Comparison of ENCODE assay signal across 24 cellular contexts in genomic region chr3:193589616-193590015, GRCh38. TPM values are rescaled to one million over a fixed set of nuclear protein-coding genes. Genes with fewer than 3 reads are reported as not detected.
"Had no signal": no experiment of that assay in that cellular context is flagged by ENCODE, and none has a peak within 500 bp of the region (broad histone marks: within the 10 kb centered on the region; RNA-seq: fewer than 3 reads in every experiment).

No MANE protein-coding gene starts in this region.

- H3K36me3 ChIP-seq: esophagus muscularis mucosa, gastroesophageal sphincter, vagina had no signal

- H3K27ac ChIP-seq: esophagus muscularis mucosa, gastroesophageal sphincter, testis, vagina, VCaP had no signal

- H3K4me3 Mint-ChIP-seq: activated CD4-positive, alpha-beta memory T cell treated with anti-CD3 and anti-CD28 coated beads, Interleukin-2, amount 10 ng/mL, durations not matched to agents 7 days and 5 days; activated CD4-positive, alpha-beta T cell treated with anti-CD3 and anti-CD28 coated beads, Interleukin-2, amount 10 ng/mL, durations not matched to agents 24 days and 14 days; activated naive CD4-positive, alpha-beta T cell treated with anti-CD3 and anti-CD28 coated beads, Interleukin-2, amount 10 ng/mL, durations not matched to agents 7 days and 5 days; activated T-cell treated with anti-CD3 and anti-CD28 coated beads, Interleukin-2, amount 50 U/mL, for 72 hours; central memory CD8-positive, alpha-beta T cell; nephron progenitor cell; stimulated activated memory B cell treated with anti-CD40 and anti-IgM and Interleukin-4, amounts not matched to agents 10 μg/mL and 1 μg/mL and 100 μg/mL, for 72 hours; T-helper 2 cell treated with Interferon-gamma antibody and Interleukin-4, amounts not matched to agents 5 μg/mL and 100 μg/mL, for 36 hours had no signal

- ATAC-seq: activated CD4-positive, CD25-positive, alpha-beta regulatory T cell treated with anti-CD3 and anti-CD28 coated beads, Interleukin-2, amount 50 U/mL, for 24 hours; activated T-cell treated with anti-CD3 and anti-CD28 coated beads, Interleukin-2, amount 50 U/mL, for 72 hours; gastroesophageal sphincter; left cardiac atrium; sciatic nerve; stimulated activated memory B cell treated with anti-CD40 and anti-IgM and Interleukin-4, amounts not matched to agents 10 μg/mL and 1 μg/mL and 100 μg/mL, for 72 hours had no signal

- H3K4me3 ChIP-seq: esophagus muscularis mucosa, gastroesophageal sphincter, mucosa of descending colon, testis, vagina had no signal

- H3K9me3 Mint-ChIP-seq: activated CD4-positive, alpha-beta memory T cell treated with anti-CD3 and anti-CD28 coated beads, Interleukin-2, amount 10 ng/mL, durations not matched to agents 7 days and 5 days; activated CD4-positive, alpha-beta T cell treated with anti-CD3 and anti-CD28 coated beads, Interleukin-2, amount 10 ng/mL, durations not matched to agents 24 days and 14 days; activated naive CD4-positive, alpha-beta T cell treated with anti-CD3 and anti-CD28 coated beads, Interleukin-2, amount 10 ng/mL, durations not matched to agents 7 days and 5 days; activated T-cell treated with anti-CD3 and anti-CD28 coated beads, Interleukin-2, amount 50 U/mL, for 72 hours; central memory CD8-positive, alpha-beta T cell; nephron progenitor cell; stimulated activated memory B cell treated with anti-CD40 and anti-IgM and Interleukin-4, amounts not matched to agents 10 μg/mL and 1 μg/mL and 100 μg/mL, for 72 hours; T-helper 2 cell treated with Interferon-gamma antibody and Interleukin-4, amounts not matched to agents 5 μg/mL and 100 μg/mL, for 36 hours had no signal

- H3K27me3 Mint-ChIP-seq: activated CD4-positive, alpha-beta memory T cell treated with anti-CD3 and anti-CD28 coated beads, Interleukin-2, amount 10 ng/mL, durations not matched to agents 7 days and 5 days; activated naive CD4-positive, alpha-beta T cell treated with anti-CD3 and anti-CD28 coated beads, Interleukin-2, amount 10 ng/mL, durations not matched to agents 7 days and 5 days; central memory CD8-positive, alpha-beta T cell; stimulated activated memory B cell treated with anti-CD40 and anti-IgM and Interleukin-4, amounts not matched to agents 10 μg/mL and 1 μg/mL and 100 μg/mL, for 72 hours had no signal

- DNase-seq: activated CD4-positive, alpha-beta memory T cell treated with anti-CD3 and anti-CD28 coated beads, Interleukin-2, amount 10 ng/mL, durations not matched to agents 7 days and 5 days; activated CD4-positive, alpha-beta T cell treated with anti-CD3 and anti-CD28 coated beads, Interleukin-2, amount 10 ng/mL, durations not matched to agents 24 days and 14 days; activated effector memory CD4-positive, alpha-beta T cell treated with Interleukin-2 at 50 U/mL for 16 hours; activated naive CD4-positive, alpha-beta T cell treated with anti-CD3 and anti-CD28 coated beads, Interleukin-2, amount 10 ng/mL, durations not matched to agents 7 days and 5 days; activated T-cell treated with anti-CD3 and anti-CD28 coated beads, Interleukin-2, amount 50 U/mL, for 72 hours; effector memory CD4-positive, alpha-beta T cell; head of caudate nucleus; left cardiac atrium; nephron progenitor cell; stimulated activated CD4-positive, alpha-beta T cell treated with anti-CD3 and anti-CD28 coated beads, Interleukin-15, amount 100 ng/mL, for 24 hours; testis; trophoblast cell had no signal

- H3K27me3 ChIP-seq: esophagus muscularis mucosa, gastroesophageal sphincter, testis, vagina had no signal

- H3K9me3 ChIP-seq: esophagus muscularis mucosa, gastroesophageal sphincter, mucosa of descending colon, testis, vagina had no signal

- H3K36me3 Mint-ChIP-seq: brain; stimulated activated memory B cell treated with anti-CD40 and anti-IgM and Interleukin-4, amounts not matched to agents 10 μg/mL and 1 μg/mL and 100 μg/mL, for 72 hours had no signal

- H3K27ac Mint-ChIP-seq: activated CD4-positive, alpha-beta memory T cell treated with anti-CD3 and anti-CD28 coated beads, Interleukin-2, amount 10 ng/mL, durations not matched to agents 7 days and 5 days; activated CD4-positive, alpha-beta T cell treated with anti-CD3 and anti-CD28 coated beads, Interleukin-2, amount 10 ng/mL, durations not matched to agents 24 days and 14 days; activated naive CD4-positive, alpha-beta T cell treated with anti-CD3 and anti-CD28 coated beads, Interleukin-2, amount 10 ng/mL, durations not matched to agents 7 days and 5 days; activated T-cell treated with anti-CD3 and anti-CD28 coated beads, Interleukin-2, amount 50 U/mL, for 72 hours; brain; nephron progenitor cell; stimulated activated memory B cell treated with anti-CD40 and anti-IgM and Interleukin-4, amounts not matched to agents 10 μg/mL and 1 μg/mL and 100 μg/mL, for 72 hours; T-helper 2 cell treated with Interferon-gamma antibody and Interleukin-4, amounts not matched to agents 5 μg/mL and 100 μg/mL, for 36 hours had no signal

RNA-seq across cellular contexts. Expression of gene ATP13A4, which starts 34.9 kb away (rescaled TPM):
- total RNA-seq: dermis microvascular lymphatic vessel endothelial cell had no signal
